In the genomic region with DNA sequence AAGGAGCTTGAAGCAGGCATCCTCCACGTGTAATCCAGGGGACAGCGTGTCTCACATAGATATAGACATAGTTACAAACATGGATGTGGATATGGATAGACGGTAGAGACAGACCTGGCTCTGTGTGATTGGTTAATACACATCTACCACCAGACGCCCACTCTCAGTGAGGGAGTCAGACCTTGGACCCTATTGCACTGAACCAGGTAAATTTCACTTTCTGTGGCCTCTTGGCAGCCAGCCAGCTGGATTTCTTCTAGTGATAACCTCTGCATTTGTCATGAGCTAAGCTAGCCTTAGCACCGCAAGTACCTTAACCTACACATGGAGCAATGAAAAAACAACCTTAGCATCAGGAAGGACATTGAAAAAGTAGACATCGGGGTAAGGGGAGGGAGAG, we compare ENCODE assay signal across 26 cellular contexts.
"Had no signal": no experiment of that assay in that cellular context is flagged by ENCODE, and none has a peak within 500 bp of the region (broad histone marks: within the 10 kb centered on the region; RNA-seq: fewer than 3 reads in every experiment).

No MANE protein-coding gene starts in this region.

- H3K9me3 Mint-ChIP-seq: activated CD8-positive, alpha-beta T cell treated with anti-CD3 and anti-CD28 coated beads for 36 hours; activated naive CD4-positive, alpha-beta T cell treated with anti-CD3 and anti-CD28 coated beads, Interleukin-2, amount 50 U/mL, for 24 hours; activated T-cell treated with anti-CD3 and anti-CD28 coated beads, Interleukin-2, amount 50 U/mL, for 72 hours; activated T-helper 2 cell treated with anti-CD3 and anti-CD28 coated beads, Interferon-gamma antibody, Interleukin-2, Interleukin-4, amounts not matched to agents 10 μg/mL and 5 μg/mL and 100 μg/mL, durations not matched to agents 14 hours and 24 hours and 36 hours; brain; central memory CD8-positive, alpha-beta T cell; T-helper 2 cell treated with Interferon-gamma antibody and Interleukin-4, amounts not matched to agents 5 μg/mL and 100 μg/mL, for 36 hours had no signal

- H3K27ac Mint-ChIP-seq: activated CD8-positive, alpha-beta T cell treated with anti-CD3 and anti-CD28 coated beads for 36 hours; activated naive CD4-positive, alpha-beta T cell treated with anti-CD3 and anti-CD28 coated beads, Interleukin-2, amount 50 U/mL, for 24 hours; activated T-cell treated with anti-CD3 and anti-CD28 coated beads, Interleukin-2, amount 50 U/mL, for 72 hours; activated T-helper 2 cell treated with anti-CD3 and anti-CD28 coated beads, Interferon-gamma antibody, Interleukin-2, Interleukin-4, amounts not matched to agents 10 μg/mL and 5 μg/mL and 100 μg/mL, durations not matched to agents 14 hours and 24 hours and 36 hours; brain; T-helper 2 cell treated with Interferon-gamma antibody and Interleukin-4, amounts not matched to agents 5 μg/mL and 100 μg/mL, for 36 hours had no signal

- H3K4me1 Mint-ChIP-seq: activated naive CD4-positive, alpha-beta T cell treated with anti-CD3 and anti-CD28 coated beads, Interleukin-2, amount 50 U/mL, for 24 hours; brain; central memory CD8-positive, alpha-beta T cell had no signal

- H3K27ac ChIP-seq: ascending aorta, Peyer's patch, SJSA1 had no signal

- H3K36me3 Mint-ChIP-seq: activated naive CD4-positive, alpha-beta T cell treated with anti-CD3 and anti-CD28 coated beads, Interleukin-2, amount 50 U/mL, for 24 hours; brain had no signal

- DNase-seq: activated CD4-positive, alpha-beta T cell treated with anti-CD3 and anti-CD28 coated beads for 4 hours; activated CD8-positive, alpha-beta memory T cell treated with anti-CD3 and anti-CD28 coated beads, Interleukin-2, amount 50 U/mL, for 4 hours; activated CD8-positive, alpha-beta T cell treated with anti-CD3 and anti-CD28 coated beads for 36 hours; activated gamma-delta T cell treated with Interleukin-2 at 50 U/mL for 16 hours; activated T-cell treated with anti-CD3 and anti-CD28 coated beads, Interleukin-2, amount 50 U/mL, for 72 hours; amniotic stem cell; Karpas-422; MM.1S; NCI-H1105; NCI-H1930; NCI-H345; NCI-H510A; NCI-H526 treated with DMSO at 0.1 percent for 48 hours; NCI-H82; SHP77; SW 1271 had no signal

- H3K9me3 ChIP-seq: ascending aorta, Peyer's patch, SJSA1 had no signal

- H3K4me3 ChIP-seq: ascending aorta, Peyer's patch, SJSA1 had no signal

- ATAC-seq: activated CD4-positive, CD25-positive, alpha-beta regulatory T cell treated with anti-CD3 and anti-CD28 coated beads, Interleukin-2, amount 50 U/mL, for 24 hours; activated CD8-positive, alpha-beta T cell treated with anti-CD3 and anti-CD28 coated beads for 36 hours; activated T-cell treated with anti-CD3 and anti-CD28 coated beads, Interleukin-2, amount 50 U/mL, for 72 hours; SK-N-SH treated with all-trans-retinoic acid at 6 μM for 48 hours had no signal

- H3K36me3 ChIP-seq: ascending aorta, Peyer's patch, SJSA1 had no signal

- H3K27me3 ChIP-seq: ascending aorta, Peyer's patch, SJSA1 had no signal

- H3K4me3 Mint-ChIP-seq: activated CD8-positive, alpha-beta T cell treated with anti-CD3 and anti-CD28 coated beads for 36 hours; activated naive CD4-positive, alpha-beta T cell treated with anti-CD3 and anti-CD28 coated beads, Interleukin-2, amount 50 U/mL, for 24 hours; activated T-cell treated with anti-CD3 and anti-CD28 coated beads, Interleukin-2, amount 50 U/mL, for 72 hours; brain; central memory CD8-positive, alpha-beta T cell; T-helper 2 cell treated with Interferon-gamma antibody and Interleukin-4, amounts not matched to agents 5 μg/mL and 100 μg/mL, for 36 hours had no signal

- H3K4me1 ChIP-seq: ascending aorta, Peyer's patch, SJSA1 had no signal

- H3K27me3 Mint-ChIP-seq: activated naive CD4-positive, alpha-beta T cell treated with anti-CD3 and anti-CD28 coated beads, Interleukin-2, amount 50 U/mL, for 24 hours had no signal
